Comparison of ENCODE assay signal across 1 cellular context in the genomic region with DNA sequence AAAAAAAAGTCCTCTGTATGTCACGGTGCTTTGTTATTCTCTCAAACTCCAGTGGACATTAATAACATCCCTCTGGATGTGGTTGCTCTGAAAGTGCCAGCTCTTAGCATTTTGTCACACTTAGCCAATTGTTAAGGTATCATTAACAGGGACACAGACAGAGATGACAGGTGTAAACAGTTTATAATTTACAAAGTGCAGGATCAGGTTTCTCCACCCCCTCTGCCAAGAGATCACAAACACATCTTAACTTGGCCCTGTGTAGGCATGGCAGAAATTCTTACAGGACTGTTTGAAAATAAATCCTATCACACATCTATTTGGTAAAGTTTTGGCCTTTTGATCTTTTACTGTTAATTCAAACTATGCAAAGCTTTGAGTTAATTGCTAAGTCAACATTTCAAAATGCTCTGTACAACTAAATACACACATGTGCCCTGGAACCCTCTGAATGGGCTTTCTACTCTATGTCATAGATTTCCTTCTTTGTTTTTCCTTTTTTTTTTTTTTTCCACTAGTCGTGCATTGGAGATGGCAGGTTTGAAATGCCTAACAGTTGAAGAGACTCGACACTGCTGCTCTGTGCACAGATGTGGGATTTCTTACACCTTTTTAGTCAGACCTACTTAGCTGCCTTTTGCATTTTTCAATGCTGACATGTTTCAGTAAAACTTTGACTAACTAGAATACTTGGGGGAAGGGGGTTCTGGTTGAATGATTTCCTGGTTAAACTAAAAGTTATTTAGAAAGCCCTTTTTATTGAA.
TF ChIP-seq lines count a peak whose summit lies in the region.

No MANE protein-coding gene starts in this region.

TF ChIP-seq in HepG2, 621 proteins besides CTCF, POLR2A, EP300 and RAD21 (continued from another document and continues in another):
- TF ChIP-seq, protein P1, sequence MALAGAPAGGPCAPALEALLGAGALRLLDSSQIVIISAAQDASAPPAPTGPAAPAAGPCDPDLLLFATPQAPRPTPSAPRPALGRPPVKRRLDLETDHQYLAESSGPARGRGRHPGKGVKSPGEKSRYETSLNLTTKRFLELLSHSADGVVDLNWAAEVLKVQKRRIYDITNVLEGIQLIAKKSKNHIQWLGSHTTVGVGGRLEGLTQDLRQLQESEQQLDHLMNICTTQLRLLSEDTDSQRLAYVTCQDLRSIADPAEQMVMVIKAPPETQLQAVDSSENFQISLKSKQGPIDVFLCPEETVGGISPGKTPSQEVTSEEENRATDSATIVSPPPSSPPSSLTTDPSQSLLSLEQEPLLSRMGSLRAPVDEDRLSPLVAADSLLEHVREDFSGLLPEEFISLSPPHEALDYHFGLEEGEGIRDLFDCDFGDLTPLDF (CRISPR knock-in tag; IDR thresholded peaks at IDR 0.05): no peak; the same call in 1 of the 2 replicates
- TF ChIP-seq ZNF292 (CRISPR knock-in tag; IDR thresholded peaks at IDR 0.05; ENCODE audit: borderline replicate concordance, low read depth) (no peak; the same call in 1 of the 2 replicates), RBAK (CRISPR knock-in tag; IDR thresholded peaks at IDR 0.05) (no peak), HES4 (CRISPR knock-in tag; IDR thresholded peaks at IDR 0.05; ENCODE audit: borderline replicate concordance) (no peak), ZNF510 (CRISPR knock-in tag; IDR thresholded peaks at IDR 0.05; ENCODE audit: low read depth) (0 out of 2 replicates have a peak, but pooled peaks have one; percentile 10), BORCS8-MEF2B (CRISPR knock-in tag; IDR thresholded peaks at IDR 0.05) (no peak), ZNF335 (CRISPR knock-in tag; IDR thresholded peaks at IDR 0.05) (no peak), ARNTL (CRISPR knock-in tag; IDR thresholded peaks at IDR 0.05) (peak; percentile 70; the same call in 1 of the 2 replicates), FOXP4 (CRISPR knock-in tag; IDR thresholded peaks at IDR 0.05) (peak; percentile 99), CBX2 (IDR thresholded peaks at IDR 0.05; ENCODE audit: low read depth, low read length) (no peak; the same call in 1 of the 2 replicates), CBX2 (CRISPR knock-in tag; IDR thresholded peaks at IDR 0.05; ENCODE audit: low read depth) (0 out of 2 replicates have a peak, but pooled peaks have one; percentile 29), RNF219 (CRISPR knock-in tag; IDR thresholded peaks at IDR 0.05) (0 out of 2 replicates have a peak, but pooled peaks have one; percentile 79), AFF4 (CRISPR knock-in tag; IDR thresholded peaks at IDR 0.05) (no peak), ZNF746 (CRISPR knock-in tag; IDR thresholded peaks at IDR 0.05) (no peak), ZNF34 (CRISPR knock-in tag; IDR thresholded peaks at IDR 0.05; ENCODE audit: borderline replicate concordance) (0 out of 2 replicates have a peak, but pooled peaks have one; percentile 66), BHLHE40 (IDR thresholded peaks at IDR 0.05; ENCODE audit: low read length) (peak; percentile 37; the same call in 1 of the 2 replicates), PTBP1 (IDR thresholded peaks at IDR 0.05; ENCODE audit: low read depth, low read length, poor library complexity, severe bottlenecking) (no peak), RFX1 (IDR thresholded peaks at IDR 0.05) (no peak), EZH2 (conservative IDR thresholded peaks at IDR 0.05; ENCODE audit: low read depth, low read length) (no peak), KDM3A (CRISPR knock-in tag; IDR thresholded peaks at IDR 0.05; ENCODE audit: low read depth) (no peak), WIZ (CRISPR knock-in tag; IDR thresholded peaks at IDR 0.05) (no peak), ZNF496 (CRISPR knock-in tag; IDR thresholded peaks at IDR 0.05; ENCODE audit: insufficient replicate concordance) (no peak), ZNF24 (IDR thresholded peaks at IDR 0.05) (no peak)
- TF ChIP-seq, protein P2, sequence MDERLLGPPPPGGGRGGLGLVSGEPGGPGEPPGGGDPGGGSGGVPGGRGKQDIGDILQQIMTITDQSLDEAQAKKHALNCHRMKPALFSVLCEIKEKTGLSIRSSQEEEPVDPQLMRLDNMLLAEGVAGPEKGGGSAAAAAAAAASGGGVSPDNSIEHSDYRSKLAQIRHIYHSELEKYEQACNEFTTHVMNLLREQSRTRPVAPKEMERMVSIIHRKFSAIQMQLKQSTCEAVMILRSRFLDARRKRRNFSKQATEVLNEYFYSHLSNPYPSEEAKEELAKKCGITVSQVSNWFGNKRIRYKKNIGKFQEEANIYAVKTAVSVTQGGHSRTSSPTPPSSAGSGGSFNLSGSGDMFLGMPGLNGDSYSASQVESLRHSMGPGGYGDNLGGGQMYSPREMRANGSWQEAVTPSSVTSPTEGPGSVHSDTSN (CRISPR knock-in tag; IDR thresholded peaks at IDR 0.05): peak; percentile 58
- TF ChIP-seq, protein P3, sequence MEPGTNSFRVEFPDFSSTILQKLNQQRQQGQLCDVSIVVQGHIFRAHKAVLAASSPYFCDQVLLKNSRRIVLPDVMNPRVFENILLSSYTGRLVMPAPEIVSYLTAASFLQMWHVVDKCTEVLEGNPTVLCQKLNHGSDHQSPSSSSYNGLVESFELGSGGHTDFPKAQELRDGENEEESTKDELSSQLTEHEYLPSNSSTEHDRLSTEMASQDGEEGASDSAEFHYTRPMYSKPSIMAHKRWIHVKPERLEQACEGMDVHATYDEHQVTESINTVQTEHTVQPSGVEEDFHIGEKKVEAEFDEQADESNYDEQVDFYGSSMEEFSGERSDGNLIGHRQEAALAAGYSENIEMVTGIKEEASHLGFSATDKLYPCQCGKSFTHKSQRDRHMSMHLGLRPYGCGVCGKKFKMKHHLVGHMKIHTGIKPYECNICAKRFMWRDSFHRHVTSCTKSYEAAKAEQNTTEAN (CRISPR knock-in tag; conservative IDR thresholded peaks at IDR 0.05): peak; percentile 94
- TF ChIP-seq, protein P4, sequence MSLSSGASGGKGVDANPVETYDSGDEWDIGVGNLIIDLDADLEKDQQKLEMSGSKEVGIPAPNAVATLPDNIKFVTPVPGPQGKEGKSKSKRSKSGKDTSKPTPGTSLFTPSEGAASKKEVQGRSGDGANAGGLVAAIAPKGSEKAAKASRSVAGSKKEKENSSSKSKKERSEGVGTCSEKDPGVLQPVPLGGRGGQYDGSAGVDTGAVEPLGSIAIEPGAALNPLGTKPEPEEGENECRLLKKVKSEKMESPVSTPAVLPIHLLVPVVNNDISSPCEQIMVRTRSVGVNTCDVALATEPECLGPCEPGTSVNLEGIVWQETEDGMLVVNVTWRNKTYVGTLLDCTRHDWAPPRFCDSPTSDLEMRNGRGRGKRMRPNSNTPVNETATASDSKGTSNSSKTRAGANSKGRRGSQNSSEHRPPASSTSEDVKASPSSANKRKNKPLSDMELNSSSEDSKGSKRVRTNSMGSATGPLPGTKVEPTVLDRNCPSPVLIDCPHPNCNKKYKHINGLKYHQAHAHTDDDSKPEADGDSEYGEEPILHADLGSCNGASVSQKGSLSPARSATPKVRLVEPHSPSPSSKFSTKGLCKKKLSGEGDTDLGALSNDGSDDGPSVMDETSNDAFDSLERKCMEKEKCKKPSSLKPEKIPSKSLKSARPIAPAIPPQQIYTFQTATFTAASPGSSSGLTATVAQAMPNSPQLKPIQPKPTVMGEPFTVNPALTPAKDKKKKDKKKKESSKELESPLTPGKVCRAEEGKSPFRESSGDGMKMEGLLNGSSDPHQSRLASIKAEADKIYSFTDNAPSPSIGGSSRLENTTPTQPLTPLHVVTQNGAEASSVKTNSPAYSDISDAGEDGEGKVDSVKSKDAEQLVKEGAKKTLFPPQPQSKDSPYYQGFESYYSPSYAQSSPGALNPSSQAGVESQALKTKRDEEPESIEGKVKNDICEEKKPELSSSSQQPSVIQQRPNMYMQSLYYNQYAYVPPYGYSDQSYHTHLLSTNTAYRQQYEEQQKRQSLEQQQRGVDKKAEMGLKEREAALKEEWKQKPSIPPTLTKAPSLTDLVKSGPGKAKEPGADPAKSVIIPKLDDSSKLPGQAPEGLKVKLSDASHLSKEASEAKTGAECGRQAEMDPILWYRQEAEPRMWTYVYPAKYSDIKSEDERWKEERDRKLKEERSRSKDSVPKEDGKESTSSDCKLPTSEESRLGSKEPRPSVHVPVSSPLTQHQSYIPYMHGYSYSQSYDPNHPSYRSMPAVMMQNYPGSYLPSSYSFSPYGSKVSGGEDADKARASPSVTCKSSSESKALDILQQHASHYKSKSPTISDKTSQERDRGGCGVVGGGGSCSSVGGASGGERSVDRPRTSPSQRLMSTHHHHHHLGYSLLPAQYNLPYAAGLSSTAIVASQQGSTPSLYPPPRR (CRISPR knock-in tag; IDR thresholded peaks at IDR 0.05; ENCODE audit: borderline replicate concordance): peak; percentile 99
- TF ChIP-seq, protein P5, sequence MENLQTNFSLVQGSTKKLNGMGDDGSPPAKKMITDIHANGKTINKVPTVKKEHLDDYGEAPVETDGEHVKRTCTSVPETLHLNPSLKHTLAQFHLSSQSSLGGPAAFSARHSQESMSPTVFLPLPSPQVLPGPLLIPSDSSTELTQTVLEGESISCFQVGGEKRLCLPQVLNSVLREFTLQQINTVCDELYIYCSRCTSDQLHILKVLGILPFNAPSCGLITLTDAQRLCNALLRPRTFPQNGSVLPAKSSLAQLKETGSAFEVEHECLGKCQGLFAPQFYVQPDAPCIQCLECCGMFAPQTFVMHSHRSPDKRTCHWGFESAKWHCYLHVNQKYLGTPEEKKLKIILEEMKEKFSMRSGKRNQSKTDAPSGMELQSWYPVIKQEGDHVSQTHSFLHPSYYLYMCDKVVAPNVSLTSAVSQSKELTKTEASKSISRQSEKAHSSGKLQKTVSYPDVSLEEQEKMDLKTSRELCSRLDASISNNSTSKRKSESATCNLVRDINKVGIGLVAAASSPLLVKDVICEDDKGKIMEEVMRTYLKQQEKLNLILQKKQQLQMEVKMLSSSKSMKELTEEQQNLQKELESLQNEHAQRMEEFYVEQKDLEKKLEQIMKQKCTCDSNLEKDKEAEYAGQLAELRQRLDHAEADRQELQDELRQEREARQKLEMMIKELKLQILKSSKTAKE (CRISPR knock-in tag; IDR thresholded peaks at IDR 0.05; ENCODE audit: borderline replicate concordance): no peak
- TF ChIP-seq, protein P6, sequence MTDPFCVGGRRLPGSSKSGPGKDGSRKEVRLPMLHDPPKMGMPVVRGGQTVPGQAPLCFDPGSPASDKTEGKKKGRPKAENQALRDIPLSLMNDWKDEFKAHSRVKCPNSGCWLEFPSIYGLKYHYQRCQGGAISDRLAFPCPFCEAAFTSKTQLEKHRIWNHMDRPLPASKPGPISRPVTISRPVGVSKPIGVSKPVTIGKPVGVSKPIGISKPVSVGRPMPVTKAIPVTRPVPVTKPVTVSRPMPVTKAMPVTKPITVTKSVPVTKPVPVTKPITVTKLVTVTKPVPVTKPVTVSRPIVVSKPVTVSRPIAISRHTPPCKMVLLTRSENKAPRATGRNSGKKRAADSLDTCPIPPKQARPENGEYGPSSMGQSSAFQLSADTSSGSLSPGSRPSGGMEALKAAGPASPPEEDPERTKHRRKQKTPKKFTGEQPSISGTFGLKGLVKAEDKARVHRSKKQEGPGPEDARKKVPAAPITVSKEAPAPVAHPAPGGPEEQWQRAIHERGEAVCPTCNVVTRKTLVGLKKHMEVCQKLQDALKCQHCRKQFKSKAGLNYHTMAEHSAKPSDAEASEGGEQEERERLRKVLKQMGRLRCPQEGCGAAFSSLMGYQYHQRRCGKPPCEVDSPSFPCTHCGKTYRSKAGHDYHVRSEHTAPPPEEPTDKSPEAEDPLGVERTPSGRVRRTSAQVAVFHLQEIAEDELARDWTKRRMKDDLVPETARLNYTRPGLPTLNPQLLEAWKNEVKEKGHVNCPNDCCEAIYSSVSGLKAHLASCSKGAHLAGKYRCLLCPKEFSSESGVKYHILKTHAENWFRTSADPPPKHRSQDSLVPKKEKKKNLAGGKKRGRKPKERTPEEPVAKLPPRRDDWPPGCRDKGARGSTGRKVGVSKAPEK (CRISPR knock-in tag; IDR thresholded peaks at IDR 0.05; ENCODE audit: borderline replicate concordance): no peak
